1 cellular context compared by ENCODE assay signal in the genomic region with DNA sequence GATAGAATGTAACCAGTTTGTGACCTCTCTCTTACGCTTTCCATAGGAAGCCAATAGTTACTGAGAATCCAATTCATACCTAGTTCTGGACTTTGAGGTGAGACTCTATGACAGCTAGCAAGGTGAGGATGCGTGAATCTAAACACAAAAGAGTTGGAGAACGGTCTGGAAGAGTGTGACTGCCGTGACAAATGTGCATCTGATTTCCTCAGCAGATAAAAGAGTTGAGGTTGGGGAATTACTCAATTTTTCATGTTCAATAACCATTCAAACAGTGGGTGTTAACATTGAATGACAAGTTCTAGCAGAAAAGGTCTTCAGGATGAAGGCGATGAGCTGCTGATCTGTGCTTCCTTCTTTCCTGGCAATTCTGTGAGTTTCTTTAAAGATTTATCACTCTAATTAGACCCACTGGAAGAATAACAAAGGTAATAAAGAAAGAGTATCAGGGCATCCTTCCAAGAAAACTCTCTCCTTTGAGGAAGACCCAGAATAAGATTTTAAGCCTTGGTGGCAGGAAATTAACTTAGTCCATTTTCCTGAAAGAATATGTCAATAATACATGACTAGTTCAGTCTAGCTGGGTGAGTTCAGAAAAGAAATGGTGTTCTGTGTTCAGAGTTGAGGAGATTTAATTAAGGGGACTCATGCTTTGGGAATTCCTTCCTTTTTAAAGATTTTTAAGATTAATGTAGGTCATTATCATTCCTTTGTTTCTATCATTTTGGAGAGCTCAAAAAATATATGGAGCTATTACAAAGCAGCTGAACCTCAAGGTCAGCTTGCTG.
TF ChIP-seq lines count a peak whose summit lies in the region.

No MANE protein-coding gene starts in this region.

TF ChIP-seq in K562, 482 proteins besides CTCF, POLR2A, EP300 and RAD21:
- TF ChIP-seq TAF9B (IDR thresholded peaks at IDR 0.05; ENCODE audit: partially characterized antibody) (no peak), CBX5 (IDR thresholded peaks at IDR 0.05; ENCODE audit: borderline replicate concordance, low read depth) (no peak), ZNF592 (IDR thresholded peaks at IDR 0.05) (no peak), ZNF79 (CRISPR knock-in tag; IDR thresholded peaks at IDR 0.05; ENCODE audit: low read depth) (no peak), ILK (tag; IDR thresholded peaks at IDR 0.05; ENCODE audit: borderline replicate concordance, low read depth) (no peak), TCFL5 (CRISPR knock-in tag; conservative IDR thresholded peaks at IDR 0.05) (no peak), SRF (CRISPR knock-in tag; IDR thresholded peaks at IDR 0.05) (no peak)
